8 cellular contexts compared by ENCODE assay signal in genomic region chr6:30743099-30744053, GRCh38. TPM values are rescaled to one million over a fixed set of nuclear protein-coding genes. Genes with fewer than 3 reads are reported as not detected.
DNase-seq lines count a peak whose midpoint lies in the region; ATAC-seq and TF ChIP-seq lines count a peak whose summit lies in the region.

No MANE protein-coding gene starts in this region.

- H3K27ac ChIP-seq in CD8-positive, alpha-beta memory T cell (ENCODE audit: low read depth, low read length): peak overlapping the region; percentile 77
- H3K27ac ChIP-seq in cingulate gyrus (ENCODE audit: low read depth, low read length): peak overlapping the region; percentile 83
- H3K27ac ChIP-seq in lower lobe of right lung: peak overlapping the region; percentile 94
- peak overlapping the region; percentile 84 to 94 for H3K27ac ChIP-seq in testis

- TF ChIP-seq CTCF in HFFc6 (IDR thresholded peaks at IDR 0.05): no peak
- TF ChIP-seq CTCF in lower lobe of right lung (IDR thresholded peaks at IDR 0.05): no peak
- TF ChIP-seq CTCF in testis (IDR thresholded peaks at IDR 0.05): no peak

- H3K9me3 Mint-ChIP-seq in CD8-positive, alpha-beta memory T cell: no peaks in the 10 kb centered on the region
- no peaks in the 10 kb centered on the region for H3K9me3 Mint-ChIP-seq in HFFc6

- intact Hi-C loops in lower lobe of right lung (cut with DNase I): no loop called here
- intact Hi-C loops in testis (cut with DNase I; ENCODE audit: low total_unique reads): no loop called here

- H3K4me3 Mint-ChIP-seq in CD8-positive, alpha-beta memory T cell: peak overlapping the region; percentile 89 to 96 (median 93)
- H3K4me3 Mint-ChIP-seq in HFFc6: peak overlapping the region; percentile 94

- WGBS in testis, 2 donors: 15 to 23% methylated on average over 39 to 54 of the region's 55 CpGs

- CTCF ChIA-PET in CD8-positive, alpha-beta memory T cell (lab: Charles Lee): interaction anchor here (0.8 to 2.4 kb wide), 11 partner anchors 8 to 274 kb away, joined by 3 to 9 read pairs (median 3); partner anchors contain the start of genes DDR1 and MDC1

- peak overlapping the region; percentile 84 to 97 (median 92) for H3K27ac Mint-ChIP-seq in CD8-positive, alpha-beta memory T cell
- peak overlapping the region; percentile 93 for H3K27ac Mint-ChIP-seq in HFFc6

- H3K4me1 ChIP-seq in CD8-positive, alpha-beta memory T cell (ENCODE audit: insufficient read depth, low read length): peaks cover 34% of the 10 kb centered on the region
- H3K4me1 ChIP-seq in lower lobe of right lung (peaks cover 56% of the 10 kb centered on the region), testis (peaks cover 21% of the 10 kb centered on the region)

- peak; percentile 27 to 50 (median 33) for DNase-seq in CD8-positive, alpha-beta memory T cell
- DNase-seq in HFFc6: no peak
- peak; percentile 51 for DNase-seq in lower lobe of right lung
- DNase-seq in testis: peak; percentile 42
- no peak for DNase-seq in NCI-H446 treated with DMSO at 0.1 percent for 48 hours (lab: John Stamatoyannopoulos, UW)

- H3K4me1 Mint-ChIP-seq in CD8-positive, alpha-beta memory T cell: peaks cover 48 to 55% (median 48%) of the 10 kb centered on the region in 3 donors
- peaks cover 67% of the 10 kb centered on the region for H3K4me1 Mint-ChIP-seq in HFFc6 (ENCODE audit: low read depth)

- peak overlapping the region; percentile 80 for H3K4me3 ChIP-seq in CD8-positive, alpha-beta memory T cell (ENCODE audit: low read length)
- H3K4me3 ChIP-seq in lower lobe of right lung: peak overlapping the region; percentile 95
- H3K4me3 ChIP-seq in testis: peak overlapping the region; percentile 82 to 86

- H3K36me3 ChIP-seq in CD8-positive, alpha-beta memory T cell (ENCODE audit: insufficient read depth, low read length): peaks cover 18% of the 10 kb centered on the region
- H3K36me3 ChIP-seq in lower lobe of right lung: peaks cover 30% of the 10 kb centered on the region
- H3K36me3 ChIP-seq in testis (ENCODE audit: low read depth, missing control alignments): no peaks in the 10 kb centered on the region

- ATAC-seq in SK-N-SH treated with all-trans-retinoic acid at 6 μM for 48 hours (no peak), lower lobe of right lung (peak; percentile 3 to 25), GM19452 (IDR thresholded peaks at IDR 0.05; ENCODE audit: unreplicated experiment) (no peak)

- TF ChIP-seq POLR2A in testis (IDR thresholded peaks at IDR 0.05): no peak

- POLR2A ChIA-PET in CD8-positive, alpha-beta memory T cell (lab: Charles Lee): interaction anchor here (0.6 to 1.4 kb wide), 4 partner anchors 79 to 532 kb away, joined by 3 read pairs; partner anchors contain the start of gene DDR1

- H3K36me3 Mint-ChIP-seq in CD8-positive, alpha-beta memory T cell: peaks cover 4 to 48% (median 7%) of the 10 kb centered on the region in 3 donors
- H3K36me3 Mint-ChIP-seq in HFFc6 (ENCODE audit: low read depth): peaks cover 49% of the 10 kb centered on the region

- no peaks in the 10 kb centered on the region for H3K9me3 ChIP-seq in CD8-positive, alpha-beta memory T cell (ENCODE audit: low read length)
- no peaks in the 10 kb centered on the region for H3K9me3 ChIP-seq in lower lobe of right lung
- H3K9me3 ChIP-seq in testis: no peaks in the 10 kb centered on the region

- H3K27me3 ChIP-seq in CD8-positive, alpha-beta memory T cell (ENCODE audit: insufficient read depth, low read length, poor library complexity, severe bottlenecking): no peaks in the 10 kb centered on the region
- H3K27me3 ChIP-seq in lower lobe of right lung (ENCODE audit: low read depth) (no peaks in the 10 kb centered on the region), testis (no peaks in the 10 kb centered on the region)

- no peaks in the 10 kb centered on the region for H3K27me3 Mint-ChIP-seq in CD8-positive, alpha-beta memory T cell
- peaks cover 7% of the 10 kb centered on the region for H3K27me3 Mint-ChIP-seq in HFFc6 (ENCODE audit: insufficient read depth)

TF ChIP-seq in SK-N-SH treated with all-trans-retinoic acid at 6 μM for 48 hours, 23 proteins besides CTCF, POLR2A, EP300 and RAD21:
- TF ChIP-seq TSHZ2 (CRISPR knock-in tag; IDR thresholded peaks at IDR 0.05) (0 out of 2 replicates have a peak, but pooled peaks have one; percentile 12), ZFP3 (CRISPR knock-in tag; IDR thresholded peaks at IDR 0.05) (peak; percentile 70), ZNF8 (CRISPR knock-in tag; IDR thresholded peaks at IDR 0.05) (no peak), CSDC2 (CRISPR knock-in tag; IDR thresholded peaks at IDR 0.05) (0 out of 2 replicates have a peak, but pooled peaks have one; percentile 72)

RNA-seq across cellular contexts. Expression of gene FLOT1, which starts 0.9 kb away (rescaled TPM):
- 100 to 1,000 TPM; 154 to 155 TPM for total RNA-seq in CD8-positive, alpha-beta memory T cell
- polyA plus RNA-seq in CD8-positive, alpha-beta memory T cell: 104 TPM
- total RNA-seq in HFFc6 (2021; fragmentation: NEBNext Ultra II Directional; extraction: Animal tissue kit (Norgen Biotek cat#: 25700)): 100 to 1,000 TPM; 218 to 286 (median 236) TPM
- total RNA-seq in lower lobe of right lung: 151 TPM
- total RNA-seq in testis: 10 to 100 TPM; 84.1 to 88.1 TPM
- 169 TPM for polyA plus RNA-seq in testis (ENCODE audit: insufficient read depth, low read depth, low replicate concordance)

RNA-seq across cellular contexts. Expression of gene IER3, which starts 1.0 kb away (rescaled TPM):
- total RNA-seq in CD8-positive, alpha-beta memory T cell: 100 to 1,000 TPM; 267 to 294 TPM
- 0.58 TPM for polyA plus RNA-seq in CD8-positive, alpha-beta memory T cell
- 10 to 100 TPM; 38.1 to 62.4 (median 60.2) TPM for total RNA-seq in HFFc6 (2021; fragmentation: NEBNext Ultra II Directional; extraction: Animal tissue kit (Norgen Biotek cat#: 25700))
- total RNA-seq in lower lobe of right lung (18.0 TPM), testis (1 to 10 TPM; 1.4 to 7.7 TPM)
- 11.1 TPM for polyA plus RNA-seq in testis (ENCODE audit: insufficient read depth, low read depth, low replicate concordance)

RNA-seq across cellular contexts. Expression of gene TUBB, which starts 23.2 kb away (rescaled TPM):
- 1,000 to 10,000 TPM; 1,610 to 1,639 TPM for total RNA-seq in CD8-positive, alpha-beta memory T cell
- polyA plus RNA-seq in CD8-positive, alpha-beta memory T cell: 136 TPM
- total RNA-seq in HFFc6 (2021; fragmentation: NEBNext Ultra II Directional; extraction: Animal tissue kit (Norgen Biotek cat#: 25700)): 1,000 to 10,000 TPM; 1,052 to 1,712 (median 1,589) TPM
- 292 TPM for total RNA-seq in lower lobe of right lung
- total RNA-seq in testis: 100 to 1,000 TPM; 173 to 252 TPM
- 309 TPM for polyA plus RNA-seq in testis (ENCODE audit: insufficient read depth, low read depth, low replicate concordance)

RNA-seq across cellular contexts. Expression of gene MDC1, which starts 26.3 kb away (rescaled TPM):
- total RNA-seq in CD8-positive, alpha-beta memory T cell: 10 to 100 TPM; 59.4 to 71.1 TPM
- polyA plus RNA-seq in CD8-positive, alpha-beta memory T cell: 6.4 TPM
- 10 to 100 TPM; 18.4 to 31.9 (median 28.1) TPM for total RNA-seq in HFFc6 (2021; fragmentation: NEBNext Ultra II Directional; extraction: Animal tissue kit (Norgen Biotek cat#: 25700))
- 24.5 TPM for total RNA-seq in lower lobe of right lung
- total RNA-seq in testis: 10 to 100 TPM; 56.6 to 79.3 TPM
- polyA plus RNA-seq in testis (ENCODE audit: insufficient read depth, low read depth, low replicate concordance): 155 TPM

RNA-seq across cellular contexts. Expression of gene NRM, which starts 52.6 kb away (rescaled TPM):
- 10 to 100 TPM; 28.1 to 29.2 TPM for total RNA-seq in CD8-positive, alpha-beta memory T cell
- 11.7 TPM for polyA plus RNA-seq in CD8-positive, alpha-beta memory T cell
- total RNA-seq in HFFc6 (2021; fragmentation: NEBNext Ultra II Directional; extraction: Animal tissue kit (Norgen Biotek cat#: 25700)): 10 to 100 TPM; 16.3 to 35.1 (median 31.1) TPM
- total RNA-seq in lower lobe of right lung: 10.0 TPM
- total RNA-seq in testis: 10 to 100 TPM in 1 of 2 donors, 1 to 10 TPM in 1; 9.5 to 10.5 TPM
- 26.6 TPM for polyA plus RNA-seq in testis (ENCODE audit: insufficient read depth, low read depth, low replicate concordance)

Comparison
In these comparisons a context has a peak if more than half of its experiments do, and no peak if none do; other contexts are left out.
1. DNase-seq: peak in CD8-positive, alpha-beta memory T cell (5 of 5), lower lobe of right lung (single experiment) and testis (single experiment); none in HFFc6 (single experiment) and NCI-H446 treated with DMSO at 0.1 percent for 48 hours (single experiment).
2. ATAC-seq: peak in lower lobe of right lung (2 of 2); none in SK-N-SH treated with all-trans-retinoic acid at 6 μM for 48 hours (single experiment) and GM19452 (single experiment).
3. RNA of gene IER3, which starts 1.0 kb away (total RNA-seq): 267 to 294 TPM in CD8-positive, alpha-beta memory T cell; 38.1 to 62.4 TPM in HFFc6, 18.0 TPM in lower lobe of right lung (single experiment) and 1.4 to 7.7 TPM in testis; every median in the first group is over 4 times any median in the second.
4. Peak in every context shown above with its lines, with median percentiles within 50 percentile points of each other: H3K27ac ChIP-seq and H3K4me3 ChIP-seq.